ENCODE assay signal across 35 cellular contexts in the genomic region with DNA sequence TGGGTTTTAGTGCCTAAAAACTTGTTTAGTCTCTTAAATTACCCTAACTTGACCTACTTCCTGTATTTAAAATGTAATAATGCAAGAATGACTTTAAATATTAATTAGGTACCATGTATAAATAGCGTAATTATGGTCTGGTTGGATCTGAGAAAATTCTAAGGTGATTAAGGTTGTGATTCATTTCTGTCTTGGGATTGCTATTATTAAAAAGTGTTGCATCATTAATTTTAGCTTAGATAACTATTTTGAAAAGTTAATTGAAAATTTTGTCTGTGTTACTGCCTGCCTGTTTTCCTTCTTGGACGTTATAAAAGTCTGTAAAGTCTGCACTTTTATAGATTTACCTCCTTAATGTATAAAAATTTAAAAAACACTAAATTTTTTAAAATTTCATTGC.
"Had no signal": no experiment of that assay in that cellular context is flagged by ENCODE, and none has a peak within 500 bp of the region (broad histone marks: within the 10 kb centered on the region; RNA-seq: fewer than 3 reads in every experiment).

No MANE protein-coding gene starts in this region.

- H3K27me3 ChIP-seq: MG63 had no signal

- H3K9me3 ChIP-seq: MG63 had no signal

- H3K4me3 ChIP-seq: MG63 had no signal

- DNase-seq: Kasumi-1, MG63, MM.1S, MV-4-11, NCI-H1048, NCI-H1092, NCI-H1092 treated with DMSO at 0.1 percent for 48 hours, NCI-H1105, NCI-H1105 treated with DMSO at 0.1 percent for 48 hours, NCI-H1417, NCI-H1417 treated with DMSO at 0.1 percent for 48 hours, NCI-H1436, NCI-H1436 treated with DMSO at 0.1 percent for 48 hours, NCI-H146, NCI-H1694, NCI-H1694 treated with DMSO at 0.1 percent for 48 hours, NCI-H187, NCI-H187 treated with DMSO at 0.1 percent for 48 hours, NCI-H1930, NCI-H2029, NCI-H2029 treated with DMSO at 0.1 percent for 48 hours, NCI-H2081, NCI-H2081 treated with DMSO at 0.1 percent for 48 hours, NCI-H2107, NCI-H2171, NCI-H2171 treated with DMSO at 0.1 percent for 48 hours, NCI-H2227 treated with DMSO at 0.1 percent for 48 hours, NCI-H226, NCI-H345, NCI-H446, NCI-H446 treated with DMSO at 0.1 percent for 48 hours, NCI-H510A, NCI-H510A treated with DMSO at 0.1 percent for 48 hours, NCI-H524, NCI-H524 treated with DMSO at 0.1 percent for 48 hours had no signal
